29 cellular contexts compared by ENCODE assay signal in genomic region chr14:89484445-89484844, GRCh38.
DNase-seq lines count a peak whose midpoint lies in the region; ATAC-seq and TF ChIP-seq lines count a peak whose summit lies in the region.
"Had no signal": no experiment of that assay in that cellular context is flagged by ENCODE, and none has a peak within 500 bp of the region (broad histone marks: within the 10 kb centered on the region; RNA-seq: fewer than 3 reads in every experiment).

No MANE protein-coding gene starts in this region.

- TF ChIP-seq POLR2A in spleen (IDR thresholded peaks at IDR 0.05) (no peak), gastroesophageal sphincter (IDR thresholded peaks at IDR 0.05) (no peak)

- no peak for DNase-seq in activated CD8-positive, alpha-beta memory T cell treated with anti-CD3 and anti-CD28 coated beads, Interleukin-2, amount 10 ng/mL, durations not matched to agents 7 days and 5 days
- DNase-seq in activated CD8-positive, alpha-beta memory T cell treated with anti-CD3 and anti-CD28 coated beads, Interleukin-2, amount 50 U/mL, for 4 hours, result no peak
- DNase-seq in NOMO-1 treated with DMSO at 0.1 percent for 48 hours (lab: John Stamatoyannopoulos, UW; ENCODE audit: unreplicated experiment), result peak; percentile 89
- peak; percentile 17 for DNase-seq in epithelial cell of esophagus (ENCODE audit: low read depth)
- DNase-seq in spleen, result peak; percentile 72
- DNase-seq: activated naive CD4-positive, alpha-beta T cell treated with Interleukin-2 at 50 U/mL for 16 hours; activated T-cell treated with anti-CD3 and anti-CD28 coated beads, Interleukin-2, amount 50 U/mL, for 4 hours; COR-L47; DMS79; endodermal cell; gastrocnemius medialis; GF-D8; GM23248; HFFc6; KG1; NCI-H1694 treated with DMSO at 0.1 percent for 48 hours; NCI-H2171 treated with DMSO at 0.1 percent for 48 hours; NCI-H524; occipital lobe; stimulated activated CD4-positive, alpha-beta T cell treated with anti-CD3 and anti-CD28 coated beads, Interleukin-1b, Interleukin-23, amount 100 ng/mL, for 48 hours; T-helper 17 cell; WERI-Rb-1 had no signal

- H3K4me1 ChIP-seq in spleen (peaks cover 0 to 57% (median 8%) of the 10 kb centered on the region in 6 donors), gastroesophageal sphincter (peaks cover 0 to 4% (median 0%) of the 10 kb centered on the region in 3 donors)
- H3K4me1 ChIP-seq: A549 had no signal

- no peaks in the 10 kb centered on the region for H3K9me3 Mint-ChIP-seq in activated CD8-positive, alpha-beta memory T cell treated with anti-CD3 and anti-CD28 coated beads, Interleukin-2, amount 10 ng/mL, durations not matched to agents 7 days and 5 days (ENCODE audit: low read depth)
- H3K9me3 Mint-ChIP-seq: activated T-cell treated with anti-CD3 and anti-CD28 coated beads, Interleukin-2, amount 50 U/mL, for 4 hours; endodermal cell; HFFc6; memory B cell had no signal

- H3K27me3 ChIP-seq in spleen (replicated peaks in 1 of 7), result no peaks in the 10 kb centered on the region
- no peaks in the 10 kb centered on the region for H3K27me3 ChIP-seq in gastroesophageal sphincter
- H3K27me3 ChIP-seq: gastrocnemius medialis had no signal

- ATAC-seq in activated CD8-positive, alpha-beta memory T cell treated with anti-CD3 and anti-CD28 coated beads, Interleukin-2, amount 10 ng/mL, durations not matched to agents 7 days and 5 days, result no peak
- no peak for ATAC-seq in HG02623 (IDR thresholded peaks at IDR 0.05; ENCODE audit: unreplicated experiment)
- no peak for ATAC-seq in GM19351 (IDR thresholded peaks at IDR 0.05; ENCODE audit: unreplicated experiment)
- no peak for ATAC-seq in gastroesophageal sphincter
- ATAC-seq: A549; activated T-cell treated with anti-CD3 and anti-CD28 coated beads, Interleukin-2, amount 50 U/mL, for 4 hours; gastrocnemius medialis; T-helper 17 cell had no signal

- H3K4me3 ChIP-seq in epithelial cell of esophagus (ENCODE audit: low read length), result no peak overlapping the region
- no peak overlapping the region for H3K4me3 ChIP-seq in spleen
- H3K4me3 ChIP-seq in gastroesophageal sphincter, result no peak overlapping the region
- H3K4me3 ChIP-seq: A549, coronary artery, gastrocnemius medialis, GM23248 had no signal

- H3K4me1 Mint-ChIP-seq in activated CD8-positive, alpha-beta memory T cell treated with anti-CD3 and anti-CD28 coated beads, Interleukin-2, amount 10 ng/mL, durations not matched to agents 7 days and 5 days, result peaks cover 17% of the 10 kb centered on the region

- H3K27ac ChIP-seq in spleen (peak overlapping the region in 4 of 8 donors; percentile 34 to 79 (median 74)), gastroesophageal sphincter (no peak overlapping the region)
- H3K27ac ChIP-seq: A549, coronary artery, gastrocnemius medialis, GM23248, WERI-Rb-1 had no signal

- peaks cover 10% of the 10 kb centered on the region for H3K36me3 Mint-ChIP-seq in activated CD8-positive, alpha-beta memory T cell treated with anti-CD3 and anti-CD28 coated beads, Interleukin-2, amount 10 ng/mL, durations not matched to agents 7 days and 5 days

- CTCF ChIA-PET in activated CD8-positive, alpha-beta memory T cell treated with anti-CD3 and anti-CD28 coated beads, Interleukin-2, amount 10 ng/mL, durations not matched to agents 7 days and 5 days (lab: Charles Lee), result interaction anchor here (1.0 to 2.3 kb wide), 2 partner anchors 9 to 17 kb away, joined by 4 to 6 read pairs; no protein-coding TSS in a partner anchor

- H3K4me3 Mint-ChIP-seq in activated CD8-positive, alpha-beta memory T cell treated with anti-CD3 and anti-CD28 coated beads, Interleukin-2, amount 10 ng/mL, durations not matched to agents 7 days and 5 days, result no peak overlapping the region
- H3K4me3 Mint-ChIP-seq: activated T-cell treated with anti-CD3 and anti-CD28 coated beads, Interleukin-2, amount 50 U/mL, for 4 hours; B cell; endodermal cell; HFFc6; memory B cell; T-helper 17 cell had no signal

- no peak for TF ChIP-seq CTCF in epithelial cell of esophagus (IDR thresholded peaks at IDR 0.05; ENCODE audit: insufficient read depth, low read depth, low read length, missing control alignments)
- TF ChIP-seq CTCF in spleen (IDR thresholded peaks at IDR 0.05 in 8 of 11, conservative IDR thresholded peaks at IDR 0.05 in 3 of 11), result no peak
- no peak for TF ChIP-seq CTCF in gastroesophageal sphincter (IDR thresholded peaks at IDR 0.05)

- no peaks in the 10 kb centered on the region for H3K9me3 ChIP-seq in spleen
- H3K9me3 ChIP-seq in gastroesophageal sphincter, result no peaks in the 10 kb centered on the region
- H3K9me3 ChIP-seq: A549, gastrocnemius medialis had no signal

- 53 to 95% (median 67%) methylated on average over 5 of the region's 5 CpGs for WGBS in spleen, 5 donors
- WGBS in gastroesophageal sphincter (ENCODE audit: low coverage in 1 of 2), 2 donors, result 83 to 100% methylated on average over 1 to 4 of the region's 5 CpGs

- no peak for TF ChIP-seq EP300 in gastroesophageal sphincter (IDR thresholded peaks at IDR 0.05)

- no peaks in the 10 kb centered on the region for H3K27me3 Mint-ChIP-seq in activated CD8-positive, alpha-beta memory T cell treated with anti-CD3 and anti-CD28 coated beads, Interleukin-2, amount 10 ng/mL, durations not matched to agents 7 days and 5 days
- H3K27me3 Mint-ChIP-seq: B cell, memory B cell, T-helper 17 cell had no signal

- H3K27ac Mint-ChIP-seq in activated CD8-positive, alpha-beta memory T cell treated with anti-CD3 and anti-CD28 coated beads, Interleukin-2, amount 10 ng/mL, durations not matched to agents 7 days and 5 days, result peak overlapping the region; percentile 61
- H3K27ac Mint-ChIP-seq: B cell, endodermal cell, HFFc6, memory B cell, T-helper 17 cell had no signal

- intact Hi-C loops in spleen (cut with DNase I; ENCODE audit: low total_unique reads), result no loop called here

- H3K36me3 ChIP-seq in spleen (peaks cover 0 to 17% (median 0%) of the 10 kb centered on the region in 6 donors), gastroesophageal sphincter (no peaks in the 10 kb centered on the region)
- H3K36me3 ChIP-seq: gastrocnemius medialis, WERI-Rb-1 had no signal

Comparison
In these comparisons a context has a peak if more than half of its experiments do, and no peak if none do; other contexts are left out.
1. DNase-seq: peak in NOMO-1 treated with DMSO at 0.1 percent for 48 hours (single experiment), epithelial cell of esophagus (single experiment) and spleen (single experiment); none in activated CD8-positive, alpha-beta memory T cell treated with anti-CD3 and anti-CD28 coated beads, Interleukin-2, amount 10 ng/mL, durations not matched to agents 7 days and 5 days (single experiment) and activated CD8-positive, alpha-beta memory T cell treated with anti-CD3 and anti-CD28 coated beads, Interleukin-2, amount 50 U/mL, for 4 hours (single experiment).